Comparison of ENCODE assay signal across 16 cellular contexts in genomic region chr1:107821340-107821739, GRCh38.
A peak's percentile ranks its signal among the peaks of the same experiment; 100 is the strongest.
DNase-seq lines count a peak whose midpoint lies in the region; ATAC-seq, FAIRE-seq and TF ChIP-seq lines count a peak whose summit lies in the region.
"Had no signal": no experiment of that assay in that cellular context is flagged by ENCODE, and none has a peak within 500 bp of the region (broad histone marks: within the 10 kb centered on the region; RNA-seq: fewer than 3 reads in every experiment).

No MANE protein-coding gene starts in this region.

- H3K4me1 ChIP-seq in mammary epithelial cell (ENCODE audit: insufficient read depth, low read length) (no peaks in the 10 kb centered on the region), breast epithelium (no peaks in the 10 kb centered on the region)
- H3K4me1 ChIP-seq: BE2C, parathyroid adenoma had no signal

- no peaks in the 10 kb centered on the region for H3K9me3 ChIP-seq in mammary epithelial cell (replicated peaks; ENCODE audit: insufficient read depth, low read length)
- no peaks in the 10 kb centered on the region for H3K9me3 ChIP-seq in breast epithelium
- H3K9me3 ChIP-seq: BE2C had no signal

- H2AFZ ChIP-seq in mammary epithelial cell (ENCODE audit: low read depth, low read length): no peak overlapping the region
- H2AFZ ChIP-seq: parathyroid adenoma had no signal

- dilution Hi-C loops in mammary epithelial cell (cut with HindIII; ENCODE audit: low sequenced_read_pairs): no loop called here

- no peaks in the 10 kb centered on the region for H4K20me1 ChIP-seq in mammary epithelial cell (ENCODE audit: insufficient read depth, low read length)

- WGBS in mammary epithelial cell (ENCODE audit: low coverage, missing lambda C conversion rate): 88% methylated on average over 4 of the region's 4 CpGs

- TF ChIP-seq CTCF in mammary epithelial cell (conservative IDR thresholded peaks at IDR 0.05 in 1 of 2, IDR thresholded peaks at IDR 0.05 in 1 of 2; ENCODE audit: extremely low read depth in 1 of 2, insufficient read depth in 1 of 2, low read depth in 1 of 2, low read length in 2 of 2) (no peak), breast epithelium (IDR thresholded peaks at IDR 0.05) (no peak)

- FAIRE-seq in urothelium cell line (lab: Jason Lieb, UNC): no peak
- FAIRE-seq: astrocyte, GM12892 had no signal

- CTCF ChIA-PET in mammary epithelial cell (lab: Charles Lee; ENCODE audit: low non-redundant PET): no interaction called here

- DNase-seq in mammary epithelial cell: peak; percentile 1
- no peak for DNase-seq in breast epithelium (ENCODE audit: low spot score in 2 of 2)
- DNase-seq in activated CD4-positive, alpha-beta T cell treated with anti-CD3 and anti-CD28 coated beads, Interleukin-2, amount 50 U/mL, for 48 hours: peak; percentile 21 to 33
- DNase-seq in kidney tubule cell (ENCODE audit: low spot score): peak; percentile 27
- peak; percentile 11 for DNase-seq in urothelium cell line (ENCODE audit: low spot score)
- DNase-seq in foreskin melanocyte: no peak
- DNase-seq in SKM-1 treated with dmso at 0.1 percent for 144 hours (lab: John Stamatoyannopoulos, UW; ENCODE audit: unreplicated experiment): no peak
- DNase-seq: BE2C; dorsolateral prefrontal cortex; IMR-90; NCI-H1417; stimulated activated naive CD4-positive, alpha-beta T cell treated with Interleukin-2 at 50 U/mL for 16 hours had no signal

- H3K4me3 ChIP-seq in mammary epithelial cell (replicated peaks in 1 of 3; ENCODE audit: insufficient read depth in 1 of 3, low read depth in 2 of 3, low read length in 3 of 3): no peak overlapping the region
- H3K4me3 ChIP-seq in breast epithelium: no peak overlapping the region
- H3K4me3 ChIP-seq: dorsolateral prefrontal cortex had no signal

- H3K36me3 ChIP-seq in mammary epithelial cell (ENCODE audit: insufficient read depth, low read length) (no peaks in the 10 kb centered on the region), breast epithelium (no peaks in the 10 kb centered on the region)
- H3K36me3 ChIP-seq: BE2C had no signal

- intact Hi-C loops in mammary epithelial cell (cut with micrococcal nuclease): no loop called here
- intact Hi-C loops in breast epithelium (cut with DNase I; ENCODE audit: low total_unique reads): no loop called here

- no peak for ATAC-seq in HG03280 (IDR thresholded peaks at IDR 0.05; ENCODE audit: unreplicated experiment)

- TF ChIP-seq POLR2A in breast epithelium (IDR thresholded peaks at IDR 0.05): no peak

- no peaks in the 10 kb centered on the region for H3K27me3 ChIP-seq in mammary epithelial cell (ENCODE audit: insufficient read depth, low read length)
- H3K27me3 ChIP-seq in breast epithelium: no peaks in the 10 kb centered on the region
- H3K27me3 ChIP-seq: dorsolateral prefrontal cortex had no signal

- H3K27ac ChIP-seq in mammary epithelial cell (ENCODE audit: insufficient read depth, low read depth, low read length) (no peak overlapping the region), breast epithelium (no peak overlapping the region)
- H3K27ac ChIP-seq: dorsolateral prefrontal cortex, parathyroid adenoma had no signal

- H3K4me2 ChIP-seq in mammary epithelial cell (ENCODE audit: insufficient read depth, low read depth, low read length): no peak overlapping the region

- in situ Hi-C loops in mammary epithelial cell (cut with MboI; ENCODE audit: low sequenced_read_pairs in 2 of 2): no loop called here

- no peaks in the 10 kb centered on the region for H3K79me2 ChIP-seq in mammary epithelial cell (ENCODE audit: insufficient read depth, low read length)
- H3K79me2 ChIP-seq: parathyroid adenoma had no signal

- no TSS peak for BruUV-seq in mammary epithelial cell (replicated peaks; lab: Mats Ljungman, UMichigan)

- no peak overlapping the region for H3K9ac ChIP-seq in mammary epithelial cell (ENCODE audit: insufficient read depth, low read length)
- H3K9ac ChIP-seq: parathyroid adenoma had no signal

Comparison
In these comparisons a context has a peak if more than half of its experiments do, and no peak if none do; other contexts are left out.
1. DNase-seq: peak in mammary epithelial cell (single experiment), activated CD4-positive, alpha-beta T cell treated with anti-CD3 and anti-CD28 coated beads, Interleukin-2, amount 50 U/mL, for 48 hours (2 of 2), kidney tubule cell (single experiment) and urothelium cell line (single experiment); none in breast epithelium (0 of 2), foreskin melanocyte (single experiment) and SKM-1 treated with dmso at 0.1 percent for 144 hours (single experiment).